In genomic region chr17:80252871-80253270, GRCh38 we compare ENCODE assay signal across 8 cellular contexts. TPM values are rescaled to one million over a fixed set of nuclear protein-coding genes. Genes with fewer than 3 reads are reported as not detected.
DNase-seq lines count a peak whose midpoint lies in the region; ATAC-seq and TF ChIP-seq lines count a peak whose summit lies in the region.

No MANE protein-coding gene starts in this region.

- CTCF ChIA-PET in activated CD8-positive, alpha-beta memory T cell treated with anti-CD3 and anti-CD28 coated beads, Interleukin-2, amount 10 ng/mL, durations not matched to agents 7 days and 5 days (lab: Charles Lee) = interaction anchor here (0.7 to 5.7 kb wide), 5 partner anchors 27 to 151 kb away, joined by 3 to 50 read pairs (median 5); partner anchors contain the start of gene GAA

- peak overlapping the region in 1 of 4 donors; percentile 1 for H3K27ac ChIP-seq in esophagus muscularis mucosa (replicated peaks in 1 of 4)

- no peaks in the 10 kb centered on the region for H3K27me3 Mint-ChIP-seq in activated CD8-positive, alpha-beta memory T cell treated with anti-CD3 and anti-CD28 coated beads, Interleukin-2, amount 10 ng/mL, durations not matched to agents 7 days and 5 days

- DNase-seq in NCI-H345 treated with DMSO at 0.1 percent for 48 hours (lab: John Stamatoyannopoulos, UW; ENCODE audit: unreplicated experiment) (peak; percentile 39), esophagus muscularis mucosa (ENCODE audit: extremely low spot score) (no peak), retinal pigment epithelial cell (ENCODE audit: low read depth) (no peak)
- DNase-seq in activated CD8-positive, alpha-beta memory T cell treated with anti-CD3 and anti-CD28 coated beads, Interleukin-2, amount 10 ng/mL, durations not matched to agents 7 days and 5 days = peak; percentile 92
- DNase-seq in NK-92 treated with Interleukin-12 subunit alpha and Interleukin-12 subunit beta, amount 100 ng/mL, for 24 hours (lab: John Stamatoyannopoulos, UW) = no peak

- ATAC-seq in GM18907 (IDR thresholded peaks at IDR 0.05; ENCODE audit: unreplicated experiment) (peak; percentile 58), HG03139 (IDR thresholded peaks at IDR 0.05; ENCODE audit: unreplicated experiment) (no peak), HG03521 (IDR thresholded peaks at IDR 0.05; ENCODE audit: unreplicated experiment) (no peak)
- ATAC-seq in activated CD8-positive, alpha-beta memory T cell treated with anti-CD3 and anti-CD28 coated beads, Interleukin-2, amount 10 ng/mL, durations not matched to agents 7 days and 5 days = peak; percentile 79

- TF ChIP-seq CTCF in esophagus muscularis mucosa (IDR thresholded peaks at IDR 0.05) (peak; percentile 12 to 35 (median 24)), retinal pigment epithelial cell (conservative IDR thresholded peaks at IDR 0.05; ENCODE audit: low read depth, low read length) (peak; percentile 61)

- TF ChIP-seq EP300 in esophagus muscularis mucosa (IDR thresholded peaks at IDR 0.05) = no peak

- WGBS in esophagus muscularis mucosa = 62% methylated on average over 11 of the region's 13 CpGs

- no peak for TF ChIP-seq POLR2A in esophagus muscularis mucosa (IDR thresholded peaks at IDR 0.05; ENCODE audit: low read depth)

- intact Hi-C loops in esophagus muscularis mucosa (cut with DNase I) = no loop called here

- no peaks in the 10 kb centered on the region for H3K27me3 ChIP-seq in esophagus muscularis mucosa

- H3K4me1 ChIP-seq in esophagus muscularis mucosa = peaks cover 0 to 14% (median 13%) of the 10 kb centered on the region in 4 donors

- H3K27ac Mint-ChIP-seq in activated CD8-positive, alpha-beta memory T cell treated with anti-CD3 and anti-CD28 coated beads, Interleukin-2, amount 10 ng/mL, durations not matched to agents 7 days and 5 days = peak overlapping the region; percentile 41

- no peaks in the 10 kb centered on the region for H3K9me3 ChIP-seq in esophagus muscularis mucosa

- H3K9me3 Mint-ChIP-seq in activated CD8-positive, alpha-beta memory T cell treated with anti-CD3 and anti-CD28 coated beads, Interleukin-2, amount 10 ng/mL, durations not matched to agents 7 days and 5 days (ENCODE audit: low read depth) = no peaks in the 10 kb centered on the region

- H3K36me3 Mint-ChIP-seq in activated CD8-positive, alpha-beta memory T cell treated with anti-CD3 and anti-CD28 coated beads, Interleukin-2, amount 10 ng/mL, durations not matched to agents 7 days and 5 days = no peaks in the 10 kb centered on the region

- H3K4me3 ChIP-seq in esophagus muscularis mucosa (no peak overlapping the region), retinal pigment epithelial cell (ENCODE audit: low read length) (no peak overlapping the region)

- no peak overlapping the region for H3K4me3 Mint-ChIP-seq in activated CD8-positive, alpha-beta memory T cell treated with anti-CD3 and anti-CD28 coated beads, Interleukin-2, amount 10 ng/mL, durations not matched to agents 7 days and 5 days

- H3K4me1 Mint-ChIP-seq in activated CD8-positive, alpha-beta memory T cell treated with anti-CD3 and anti-CD28 coated beads, Interleukin-2, amount 10 ng/mL, durations not matched to agents 7 days and 5 days = peaks cover 58% of the 10 kb centered on the region

- peaks cover 4 to 62% (median 40%) of the 10 kb centered on the region in 4 donors for H3K36me3 ChIP-seq in esophagus muscularis mucosa

RNA-seq across cellular contexts. Expression of gene RNF213, which starts 7.8 kb away (rescaled TPM):
- total RNA-seq in activated CD8-positive, alpha-beta memory T cell treated with anti-CD3 and anti-CD28 coated beads, Interleukin-2, amount 10 ng/mL, durations not matched to agents 7 days and 5 days = 1,000 to 10,000 TPM in 1 of 2 experiments, 100 to 1,000 TPM in 1; 597 to 1,208 TPM
- 10 to 100 TPM; 55.8 to 85.7 (median 75.9) TPM for total RNA-seq in esophagus muscularis mucosa

RNA-seq across cellular contexts. Expression of gene SLC26A11, which starts 32.6 kb away (rescaled TPM):
- 1 to 10 TPM; 4.3 to 8.6 TPM for total RNA-seq in activated CD8-positive, alpha-beta memory T cell treated with anti-CD3 and anti-CD28 coated beads, Interleukin-2, amount 10 ng/mL, durations not matched to agents 7 days and 5 days
- total RNA-seq in esophagus muscularis mucosa = 10 to 100 TPM; 11.3 to 13.8 (median 12.7) TPM

RNA-seq across cellular contexts. Expression of gene SGSH, which starts 32.7 kb away (rescaled TPM):
- 10 to 100 TPM; 15.4 to 22.1 TPM for total RNA-seq in activated CD8-positive, alpha-beta memory T cell treated with anti-CD3 and anti-CD28 coated beads, Interleukin-2, amount 10 ng/mL, durations not matched to agents 7 days and 5 days
- total RNA-seq in esophagus muscularis mucosa = 10 to 100 TPM; 12.9 to 24.4 (median 21.3) TPM

Comparison
In these comparisons a context has a peak if more than half of its experiments do, and no peak if none do; other contexts are left out.
1. ATAC-seq: peak in GM18907 (single experiment) and activated CD8-positive, alpha-beta memory T cell treated with anti-CD3 and anti-CD28 coated beads, Interleukin-2, amount 10 ng/mL, durations not matched to agents 7 days and 5 days (single experiment); none in HG03139 (single experiment) and HG03521 (single experiment).
2. DNase-seq: peak in NCI-H345 treated with DMSO at 0.1 percent for 48 hours (single experiment) and activated CD8-positive, alpha-beta memory T cell treated with anti-CD3 and anti-CD28 coated beads, Interleukin-2, amount 10 ng/mL, durations not matched to agents 7 days and 5 days (single experiment); none in esophagus muscularis mucosa (single experiment), retinal pigment epithelial cell (single experiment) and NK-92 treated with Interleukin-12 subunit alpha and Interleukin-12 subunit beta, amount 100 ng/mL, for 24 hours (single experiment).
3. RNA of gene RNF213, which starts 7.8 kb away (total RNA-seq): 597 to 1,208 TPM in activated CD8-positive, alpha-beta memory T cell treated with anti-CD3 and anti-CD28 coated beads, Interleukin-2, amount 10 ng/mL, durations not matched to agents 7 days and 5 days; 55.8 to 85.7 TPM in esophagus muscularis mucosa; every median in the first group is over 4 times any median in the second.